Comparison of ENCODE assay signal across 1 cellular context in genomic region chr3:47889001-47889757, GRCh38.
TF ChIP-seq lines count a peak whose summit lies in the region.

No MANE protein-coding gene starts in this region.

TF ChIP-seq in IMR-90, 13 proteins besides CTCF, POLR2A, EP300 and RAD21:
- TF ChIP-seq MXI1 (IDR thresholded peaks at IDR 0.05; ENCODE audit: borderline replicate concordance, low read depth, low read length) (no peak), FOS (IDR thresholded peaks at IDR 0.05; ENCODE audit: low read depth, low read length) (no peak), USF2 (IDR thresholded peaks at IDR 0.05; ENCODE audit: low read depth, low read length) (no peak), RFX5 (IDR thresholded peaks at IDR 0.05; ENCODE audit: low read depth, low read length) (no peak), MAZ (IDR thresholded peaks at IDR 0.05; ENCODE audit: borderline replicate concordance, low read depth, low read length) (no peak), CEBPB (IDR thresholded peaks at IDR 0.05; ENCODE audit: low read depth, low read length) (no peak), BHLHE40 (IDR thresholded peaks at IDR 0.05; ENCODE audit: low read depth, low read length) (no peak), MAFK (IDR thresholded peaks at IDR 0.05; ENCODE audit: low read depth, low read length) (no peak), ELK1 (IDR thresholded peaks at IDR 0.05; ENCODE audit: borderline replicate concordance, low read depth, low read length) (no peak), NFE2L2 (IDR thresholded peaks at IDR 0.05; ENCODE audit: low read depth, low read length) (no peak), CHD1 (IDR thresholded peaks at IDR 0.05; ENCODE audit: low read depth, low read length) (no peak)
TF ChIP-seq in IMR-90: peak in this region for 0.
